Comparison of ENCODE assay signal across 9 cellular contexts in the genomic region with DNA sequence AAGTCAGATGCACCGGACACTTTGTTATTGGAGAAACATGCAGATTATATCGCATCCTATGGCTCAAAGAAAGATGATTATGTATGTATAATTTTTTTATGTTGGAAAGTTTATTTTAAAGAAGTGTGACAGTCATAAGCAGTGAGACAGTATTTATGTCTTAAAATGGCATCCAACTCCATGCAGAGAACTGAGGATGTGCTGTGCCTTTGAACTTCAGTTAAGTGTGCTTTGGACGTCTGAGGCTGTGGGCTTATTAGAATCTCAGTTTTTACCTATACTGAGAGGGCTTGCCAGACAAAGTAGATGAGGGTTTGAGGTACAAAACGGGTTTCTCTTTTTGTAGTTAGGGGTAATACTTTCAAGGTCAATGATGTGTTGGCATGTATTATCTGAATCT. TPM values are rescaled to one million over a fixed set of nuclear protein-coding genes. Genes with fewer than 3 reads are reported as not detected.
DNase-seq lines count a peak whose midpoint lies in the region; ATAC-seq and TF ChIP-seq lines count a peak whose summit lies in the region.
"Had no signal": no experiment of that assay in that cellular context is flagged by ENCODE, and none has a peak within 500 bp of the region (broad histone marks: within the 10 kb centered on the region; RNA-seq: fewer than 3 reads in every experiment).

No MANE protein-coding gene starts in this region.

- no peak for ATAC-seq in Panc1
- ATAC-seq: activated CD4-positive, CD25-positive, alpha-beta regulatory T cell treated with anti-CD3 and anti-CD28 coated beads, Interleukin-2, amount 50 U/mL, for 24 hours had no signal

- H3K4me2 ChIP-seq in DOHH2 (ENCODE audit: low read length) (peak overlapping the region; percentile 70), parathyroid adenoma (ENCODE audit: low read length) (peak overlapping the region; percentile 78)

- BruUV-seq in Panc1 (replicated peaks; lab: Mats Ljungman, UMichigan) = no TSS peak

- no peak for TF ChIP-seq POLR2A in erythroblast (IDR thresholded peaks at IDR 0.05; ENCODE audit: low read length)

- POLR2A ChIA-PET in Panc1 (lab: Charles Lee) = no interaction called here

- H3K79me2 ChIP-seq in DOHH2 (ENCODE audit: control insufficient read depth, low read length) (peaks cover 76% of the 10 kb centered on the region), parathyroid adenoma (peaks cover 3% of the 10 kb centered on the region)

- no peaks in the 10 kb centered on the region for H3K9me2 ChIP-seq in DOHH2 (replicated peaks; ENCODE audit: control insufficient read depth, low read length)

- DNase-seq in Panc1 (ENCODE audit: low read depth, low spot score) = no peak
- DNase-seq in erythroblast (lab: John Stamatoyannopoulos, UW) = peak; percentile 20 to 48
- no peak for DNase-seq in NCI-H2107 treated with DMSO at 0.1 percent for 48 hours (lab: John Stamatoyannopoulos, UW; ENCODE audit: unreplicated experiment)
- DNase-seq in superior temporal gyrus (ENCODE audit: extremely low spot score) = no peak
- no peak for DNase-seq in NCI-H2196 (lab: John Stamatoyannopoulos, UW; ENCODE audit: unreplicated experiment)
- DNase-seq in stimulated activated CD4-positive, alpha-beta T cell treated with anti-CD3 and anti-CD28 coated beads, Interleukin-12 subunit alpha, Interleukin-12 subunit beta, amount 100 ng/mL, for 4 hours = no peak

- peaks cover 73% of the 10 kb centered on the region for H3F3A ChIP-seq in DOHH2 (ENCODE audit: control insufficient read depth, insufficient read depth)

- CTCF ChIA-PET in Panc1 (lab: Charles Lee) = no interaction called here

- intact Hi-C loops in Panc1 (cut with micrococcal nuclease; ENCODE audit: unreplicated experiment) = no loop called here

- peak overlapping the region; percentile 92 for H3K27ac ChIP-seq in DOHH2 (ENCODE audit: low read depth, low read length)
- peak overlapping the region; percentile 100 for H3K27ac ChIP-seq in Panc1 (ENCODE audit: low read length)
- no peak overlapping the region for H3K27ac ChIP-seq in parathyroid adenoma

- H3K4me3 ChIP-seq in DOHH2 (ENCODE audit: low read length) (peak overlapping the region; percentile 88), Panc1 (ENCODE audit: low read depth in 2 of 2, low read length in 2 of 2) (peak overlapping the region; percentile 81 to 99), parathyroid adenoma (ENCODE audit: low read depth, low read length) (peak overlapping the region; percentile 90)

- peaks cover 46% of the 10 kb centered on the region for H4K20me1 ChIP-seq in DOHH2 (ENCODE audit: control insufficient read depth, insufficient read depth, low read depth, low read length)

- H3K9me3 ChIP-seq in DOHH2 (ENCODE audit: control insufficient read depth, insufficient read depth, low read length) (0 out of 2 replicates have a peak, but pooled peaks cover 2% of the 10 kb centered on the region), Panc1 (ENCODE audit: control insufficient read depth, insufficient read depth, low read depth, low read length) (no peaks in the 10 kb centered on the region), parathyroid adenoma (ENCODE audit: control insufficient read depth, low read length) (no peaks in the 10 kb centered on the region)

- no peak overlapping the region for H2AFZ ChIP-seq in parathyroid adenoma

- TF ChIP-seq CTCF in DOHH2 (IDR thresholded peaks at IDR 0.05; ENCODE audit: low read depth, low read length, poor library complexity, severe bottlenecking) (no peak), Panc1 (IDR thresholded peaks at IDR 0.05) (no peak), parathyroid adenoma (IDR thresholded peaks at IDR 0.05) (no peak)

- H3K27me3 ChIP-seq in DOHH2 (ENCODE audit: control insufficient read depth, low read length) (no peaks in the 10 kb centered on the region), Panc1 (ENCODE audit: control insufficient read depth, insufficient read depth, low read length) (no peaks in the 10 kb centered on the region), parathyroid adenoma (ENCODE audit: control insufficient read depth, insufficient read depth, low read length) (no peaks in the 10 kb centered on the region)

- H3K36me3 ChIP-seq in DOHH2 (ENCODE audit: control insufficient read depth, low read length) (peaks cover 65% of the 10 kb centered on the region), Panc1 (ENCODE audit: control insufficient read depth, insufficient read depth, low read length) (peaks cover 59% of the 10 kb centered on the region), parathyroid adenoma (ENCODE audit: control insufficient read depth, insufficient read depth, low read length) (no peaks in the 10 kb centered on the region)

- in situ Hi-C loops in Panc1 (cut with HindIII; ENCODE audit: low pct_unique_long_range_greater_than_20kb, low sequenced_read_pairs) = no loop called here

- H3K4me1 ChIP-seq in DOHH2 (ENCODE audit: control insufficient read depth, low read length) (peaks cover 50% of the 10 kb centered on the region), Panc1 (ENCODE audit: control insufficient read depth, insufficient read depth, low read length) (peaks cover 39% of the 10 kb centered on the region), parathyroid adenoma (no peaks in the 10 kb centered on the region)

- no peak overlapping the region for H3K9ac ChIP-seq in parathyroid adenoma

RNA-seq across cellular contexts. Expression of gene RABGGTB, which starts 1.5 kb away (rescaled TPM):
- 77.9 TPM for total RNA-seq in Panc1 (2021; ENCODE audit: unreplicated experiment)
- 27.3 TPM for polyA plus RNA-seq in Panc1 (2012; ENCODE audit: insufficient read length)

RNA-seq across cellular contexts. Expression of gene MSH4, which starts 9.2 kb away (rescaled TPM):
- total RNA-seq in Panc1 (2021; ENCODE audit: unreplicated experiment) = 0.26 TPM
- not detected for polyA plus RNA-seq in Panc1 (2012; ENCODE audit: insufficient read length)

Comparison
In these comparisons a context has a peak if more than half of its experiments do, and no peak if none do; other contexts are left out.
1. DNase-seq: peak in erythroblast (2 of 2); none in Panc1 (single experiment), NCI-H2107 treated with DMSO at 0.1 percent for 48 hours (single experiment), superior temporal gyrus (single experiment), NCI-H2196 (single experiment) and stimulated activated CD4-positive, alpha-beta T cell treated with anti-CD3 and anti-CD28 coated beads, Interleukin-12 subunit alpha, Interleukin-12 subunit beta, amount 100 ng/mL, for 4 hours (single experiment).
2. Peak in every context shown above with its lines, with median percentiles within 50 percentile points of each other: H3K4me3 ChIP-seq.